ENCODE assay signal across 9 cellular contexts in genomic region chr18:26546170-26546874, GRCh38. TPM values are rescaled to one million over a fixed set of nuclear protein-coding genes. Genes with fewer than 3 reads are reported as not detected.
DNase-seq lines count a peak whose midpoint lies in the region; ATAC-seq, FAIRE-seq and TF ChIP-seq lines count a peak whose summit lies in the region.
"Had no signal": no experiment of that assay in that cellular context is flagged by ENCODE, and none has a peak within 500 bp of the region (broad histone marks: within the 10 kb centered on the region; RNA-seq: fewer than 3 reads in every experiment).

No MANE protein-coding gene starts in this region.

- no peak for ATAC-seq in HG02642 (IDR thresholded peaks at IDR 0.05; ENCODE audit: poor library complexity, unreplicated experiment)

- H3K4me3 ChIP-seq in AG04449 (ENCODE audit: low read depth, low read length): peak overlapping the region; percentile 32
- peak overlapping the region; percentile 74 for H3K4me3 ChIP-seq in HFF-Myc (replicated peaks; ENCODE audit: low read depth, low read length)

- H3K36me3 Mint-ChIP-seq in brain: peaks cover 4% of the 10 kb centered on the region

- CTCF ChIA-PET in AG04449 (lab: Yijun Ruan, JAX): interaction anchor here (0.7 to 2.6 kb wide), 7 partner anchors 19 to 163 kb away, joined by 3 to 8 read pairs (median 3); no protein-coding TSS in a partner anchor

- no peak for FAIRE-seq in urothelium cell line (lab: Jason Lieb, UNC)

- no peaks in the 10 kb centered on the region for H3K9me3 Mint-ChIP-seq in brain

- DNase-seq in AG04449 (ENCODE audit: low read depth, low spot score) (no peak), HFF-Myc (ENCODE audit: extremely low read depth, low read depth) (no peak), kidney tubule cell (ENCODE audit: low spot score) (peak; percentile 63), substantia nigra (lab: John Stamatoyannopoulos, UW) (no peak), NCI-H187 treated with DMSO at 0.1 percent for 48 hours (lab: John Stamatoyannopoulos, UW) (no peak), urothelium cell line (ENCODE audit: low spot score) (no peak)
- DNase-seq: NCI-H146 had no signal

- peaks cover 65% of the 10 kb centered on the region for H3K4me1 Mint-ChIP-seq in brain

- H3K27ac Mint-ChIP-seq in brain: peak overlapping the region; percentile 8 to 86 (median 80)

- H3K27me3 Mint-ChIP-seq in brain: peaks cover 31% of the 10 kb centered on the region

- peak overlapping the region; percentile 84 to 93 (median 92) for H3K4me3 Mint-ChIP-seq in brain

- TF ChIP-seq CTCF in AG04449 (IDR thresholded peaks at IDR 0.05; ENCODE audit: insufficient read depth, low read length, missing control alignments): no peak
- TF ChIP-seq CTCF in HFF-Myc (IDR thresholded peaks at IDR 0.05; ENCODE audit: low read depth, low read length, missing control alignments): no peak
- TF ChIP-seq CTCF in brain (conservative IDR thresholded peaks at IDR 0.05): no peak

- no peak overlapping the region for H3K27ac ChIP-seq in substantia nigra (ENCODE audit: low read depth, low read length, poor library complexity, severe bottlenecking)

- POLR2A ChIA-PET in AG04449 (lab: Yijun Ruan, JAX): no interaction called here

RNA-seq across cellular contexts. Expression of gene KCTD1, which starts 2.0 kb away (rescaled TPM):
- 27.6 TPM for polyA plus RNA-seq in brain (ENCODE audit: insufficient read depth, low read depth, low replicate concordance)
